In genomic region chr6:6820688-6821238, GRCh38 we compare ENCODE assay signal across 13 cellular contexts.
DNase-seq lines count a peak whose midpoint lies in the region; ATAC-seq, FAIRE-seq and TF ChIP-seq lines count a peak whose summit lies in the region.
"Had no signal": no experiment of that assay in that cellular context is flagged by ENCODE, and none has a peak within 500 bp of the region (broad histone marks: within the 10 kb centered on the region; RNA-seq: fewer than 3 reads in every experiment).

No MANE protein-coding gene starts in this region.

- H3K9me2 ChIP-seq in hepatocyte (replicated peaks; ENCODE audit: insufficient read depth), result no peaks in the 10 kb centered on the region

- no peaks in the 10 kb centered on the region for H3K36me3 ChIP-seq in hepatocyte (replicated peaks; ENCODE audit: insufficient read depth, low read depth)
- H3K36me3 ChIP-seq in small intestine (ENCODE audit: control insufficient read depth in 2 of 2, insufficient read depth in 2 of 2, low read length in 2 of 2), result no peaks in the 10 kb centered on the region
- no peaks in the 10 kb centered on the region for H3K36me3 ChIP-seq in HAP-1 (replicated peaks)

- no peaks in the 10 kb centered on the region for H3K79me2 ChIP-seq in hepatocyte

- no peaks in the 10 kb centered on the region for H4K20me1 ChIP-seq in hepatocyte (ENCODE audit: insufficient read depth, poor library complexity, severe bottlenecking)

- peak; percentile 41 for TF ChIP-seq RAD21 in Ishikawa (IDR thresholded peaks at IDR 0.05; ENCODE audit: low read depth)

- no peak for TF ChIP-seq CTCF in hepatocyte (IDR thresholded peaks at IDR 0.05; ENCODE audit: poor library complexity)

- H3K27ac ChIP-seq in hepatocyte, result no peak overlapping the region
- peak overlapping the region; percentile 38 to 74 for H3K27ac ChIP-seq in small intestine (ENCODE audit: low read depth in 1 of 2, low read length in 1 of 2)
- H3K27ac ChIP-seq: dorsolateral prefrontal cortex, KMS-11 had no signal

- H3K27me3 ChIP-seq in hepatocyte (no peaks in the 10 kb centered on the region), small intestine (ENCODE audit: control insufficient read depth in 2 of 2, insufficient read depth in 2 of 2, low read length in 2 of 2) (no peaks in the 10 kb centered on the region), HAP-1 (ENCODE audit: low read depth) (no peaks in the 10 kb centered on the region)

- WGBS in hepatocyte (ENCODE audit: low lambda C conversion rate, missing lambda C conversion rate), result 44% methylated on average over 9 of the region's 9 CpGs
- 12 to 57% (median 30%) methylated on average over 9 of the region's 9 CpGs for WGBS in small intestine, 3 donors

- H3K4me3 ChIP-seq in hepatocyte (no peak overlapping the region), small intestine (ENCODE audit: low read depth in 1 of 2, low read length in 2 of 2) (no peak overlapping the region), HAP-1 (no peak overlapping the region)
- H3K4me3 ChIP-seq: dorsolateral prefrontal cortex had no signal

- no peak overlapping the region for H3K4me2 ChIP-seq in hepatocyte
- H3K4me2 ChIP-seq: KMS-11 had no signal

- TF ChIP-seq EP300 in Ishikawa (IDR thresholded peaks at IDR 0.05; ENCODE audit: borderline replicate concordance), result peak; percentile 100

- FAIRE-seq in small intestine (lab: Jason Lieb, UNC), result no peak

- H3K9me3 ChIP-seq in hepatocyte (ENCODE audit: low read depth), result no peaks in the 10 kb centered on the region
- H3K9me3 ChIP-seq in small intestine (ENCODE audit: control insufficient read depth, low read depth), result no peaks in the 10 kb centered on the region
- no peaks in the 10 kb centered on the region for H3K9me3 ChIP-seq in HAP-1

- in situ Hi-C loops in HAP-1 (cut with MboI; ENCODE audit: low sequenced_read_pairs), result no loop called here

- no peak overlapping the region for H2AFZ ChIP-seq in hepatocyte

- H3K4me1 ChIP-seq in hepatocyte (ENCODE audit: insufficient read depth) (no peaks in the 10 kb centered on the region), small intestine (ENCODE audit: control insufficient read depth in 2 of 2, insufficient read depth in 1 of 2, low read depth in 1 of 2, low read length in 1 of 2) (peaks cover 0 to 19% of the 10 kb centered on the region in 2 donors), HAP-1 (no peaks in the 10 kb centered on the region)

- ATAC-seq in HG03108 (IDR thresholded peaks at IDR 0.05; ENCODE audit: unreplicated experiment), result no peak
- no peak for ATAC-seq in GM19467 (IDR thresholded peaks at IDR 0.05; ENCODE audit: unreplicated experiment)
- ATAC-seq: CD8-positive, alpha-beta T cell; Panc1 had no signal

- DNase-seq in NCI-H774 (lab: John Stamatoyannopoulos, UW), result peak; percentile 80
- DNase-seq in hepatocyte (ENCODE audit: low spot score), result peak; percentile 58
- DNase-seq in small intestine, result peak; percentile 84
- no peak for DNase-seq in NCI-H1417 treated with DMSO at 0.1 percent for 48 hours (lab: John Stamatoyannopoulos, UW)
- no peak for DNase-seq in HAP-1 (ENCODE audit: low spot score in 2 of 2)
- DNase-seq: activated naive CD4-positive, alpha-beta T cell treated with anti-CD3 and anti-CD28 coated beads, Interleukin-2, amount 50 U/mL, for 16 hours; CD8-positive, alpha-beta T cell; dorsolateral prefrontal cortex had no signal

TF ChIP-seq in Ishikawa, 13 proteins besides CTCF, POLR2A, EP300 and RAD21:
- TF ChIP-seq CREB1 (IDR thresholded peaks at IDR 0.05; ENCODE audit: low read depth) (peak; percentile 67), MAX (IDR thresholded peaks at IDR 0.05) (peak; percentile 29), EGR1 (IDR thresholded peaks at IDR 0.05) (peak; percentile 69; the same call in 1 of the 2 replicates), TCF12 (IDR thresholded peaks at IDR 0.05; ENCODE audit: low read depth) (peak; percentile 100), CEBPB (IDR thresholded peaks at IDR 0.05) (peak; percentile 66), TEAD4 (IDR thresholded peaks at IDR 0.05) (peak; percentile 85), ZBTB7A (IDR thresholded peaks at IDR 0.05; ENCODE audit: low read depth) (peak; percentile 50), TAF1 (IDR thresholded peaks at IDR 0.05; ENCODE audit: low read depth) (no peak), FOXM1 (IDR thresholded peaks at IDR 0.05; ENCODE audit: borderline replicate concordance, low read depth) (peak; percentile 100), NFIC (IDR thresholded peaks at IDR 0.05) (peak; percentile 97), YY1 (IDR thresholded peaks at IDR 0.05; ENCODE audit: low read depth) (peak; percentile 66), USF1 (IDR thresholded peaks at IDR 0.05) (peak; percentile 26)
- TF ChIP-seq, protein P1, sequence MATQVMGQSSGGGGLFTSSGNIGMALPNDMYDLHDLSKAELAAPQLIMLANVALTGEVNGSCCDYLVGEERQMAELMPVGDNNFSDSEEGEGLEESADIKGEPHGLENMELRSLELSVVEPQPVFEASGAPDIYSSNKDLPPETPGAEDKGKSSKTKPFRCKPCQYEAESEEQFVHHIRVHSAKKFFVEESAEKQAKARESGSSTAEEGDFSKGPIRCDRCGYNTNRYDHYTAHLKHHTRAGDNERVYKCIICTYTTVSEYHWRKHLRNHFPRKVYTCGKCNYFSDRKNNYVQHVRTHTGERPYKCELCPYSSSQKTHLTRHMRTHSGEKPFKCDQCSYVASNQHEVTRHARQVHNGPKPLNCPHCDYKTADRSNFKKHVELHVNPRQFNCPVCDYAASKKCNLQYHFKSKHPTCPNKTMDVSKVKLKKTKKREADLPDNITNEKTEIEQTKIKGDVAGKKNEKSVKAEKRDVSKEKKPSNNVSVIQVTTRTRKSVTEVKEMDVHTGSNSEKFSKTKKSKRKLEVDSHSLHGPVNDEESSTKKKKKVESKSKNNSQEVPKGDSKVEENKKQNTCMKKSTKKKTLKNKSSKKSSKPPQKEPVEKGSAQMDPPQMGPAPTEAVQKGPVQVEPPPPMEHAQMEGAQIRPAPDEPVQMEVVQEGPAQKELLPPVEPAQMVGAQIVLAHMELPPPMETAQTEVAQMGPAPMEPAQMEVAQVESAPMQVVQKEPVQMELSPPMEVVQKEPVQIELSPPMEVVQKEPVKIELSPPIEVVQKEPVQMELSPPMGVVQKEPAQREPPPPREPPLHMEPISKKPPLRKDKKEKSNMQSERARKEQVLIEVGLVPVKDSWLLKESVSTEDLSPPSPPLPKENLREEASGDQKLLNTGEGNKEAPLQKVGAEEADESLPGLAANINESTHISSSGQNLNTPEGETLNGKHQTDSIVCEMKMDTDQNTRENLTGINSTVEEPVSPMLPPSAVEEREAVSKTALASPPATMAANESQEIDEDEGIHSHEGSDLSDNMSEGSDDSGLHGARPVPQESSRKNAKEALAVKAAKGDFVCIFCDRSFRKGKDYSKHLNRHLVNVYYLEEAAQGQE (IDR thresholded peaks at IDR 0.05; ENCODE audit: low read depth), result 0 out of 2 replicates have a peak, but pooled peaks have one; percentile 10

Comparison
In these comparisons a context has a peak if more than half of its experiments do, and no peak if none do; other contexts are left out.
1. DNase-seq: peak in NCI-H774 (single experiment), hepatocyte (single experiment) and small intestine (single experiment); none in NCI-H1417 treated with DMSO at 0.1 percent for 48 hours (single experiment) and HAP-1 (0 of 2).